20 cellular contexts compared by ENCODE assay signal in the genomic region with DNA sequence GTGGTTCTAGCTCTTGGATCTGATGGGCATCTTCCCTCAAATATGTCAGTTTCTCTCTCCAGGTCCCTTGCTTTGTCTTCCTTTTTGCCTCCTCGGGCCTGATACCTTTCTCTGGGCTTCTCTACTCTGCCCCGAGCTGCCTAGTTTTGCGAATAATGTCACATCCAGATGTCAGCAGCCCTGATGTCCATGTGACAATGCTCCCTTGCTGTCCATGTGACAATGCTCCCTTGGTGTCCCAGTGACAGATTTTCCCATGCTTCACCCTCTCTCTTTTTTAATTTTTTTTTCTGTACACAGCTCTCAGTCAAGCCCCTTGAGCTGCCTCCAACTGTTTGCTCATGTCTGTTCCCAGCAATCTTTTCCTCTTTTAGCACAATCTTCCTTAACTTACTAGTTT. TPM values are rescaled to one million over a fixed set of nuclear protein-coding genes. Genes with fewer than 3 reads are reported as not detected.
DNase-seq lines count a peak whose midpoint lies in the region; ATAC-seq and TF ChIP-seq lines count a peak whose summit lies in the region.
"Had no signal": no experiment of that assay in that cellular context is flagged by ENCODE, and none has a peak within 500 bp of the region (broad histone marks: within the 10 kb centered on the region; RNA-seq: fewer than 3 reads in every experiment).

No MANE protein-coding gene starts in this region.

- POLR2A ChIA-PET in CD4-positive, alpha-beta T cell (lab: Charles Lee), result no interaction called here

- CTCF ChIA-PET in CD4-positive, alpha-beta T cell (lab: Charles Lee), result no interaction called here
- CTCF ChIA-PET in mammary epithelial cell (lab: Charles Lee; ENCODE audit: low non-redundant PET), result no interaction called here

- H2AFZ ChIP-seq in GM23248 (no peak overlapping the region), mammary epithelial cell (ENCODE audit: low read depth, low read length) (no peak overlapping the region)
- H2AFZ ChIP-seq: parathyroid adenoma had no signal

- no peak overlapping the region for H3K4me3 Mint-ChIP-seq in CD4-positive, alpha-beta T cell
- H3K4me3 Mint-ChIP-seq: activated naive CD4-positive, alpha-beta T cell treated with anti-CD3 and anti-CD28 coated beads for 36 hours had no signal

- ATAC-seq in CD4-positive, alpha-beta T cell (ENCODE audit: poor library complexity), result no peak
- ATAC-seq in lower lobe of right lung (no peak), GM21576 (IDR thresholded peaks at IDR 0.05; ENCODE audit: unreplicated experiment) (no peak), HG03571 (IDR thresholded peaks at IDR 0.05; ENCODE audit: unreplicated experiment) (no peak)
- ATAC-seq: PC-3 had no signal

- no peaks in the 10 kb centered on the region for H4K20me1 ChIP-seq in GM23248 (ENCODE audit: insufficient read depth)
- no peaks in the 10 kb centered on the region for H4K20me1 ChIP-seq in mammary epithelial cell (ENCODE audit: insufficient read depth, low read length)

- H3K27me3 Mint-ChIP-seq in CD4-positive, alpha-beta T cell, result no peaks in the 10 kb centered on the region

- H3K4me1 Mint-ChIP-seq in CD4-positive, alpha-beta T cell (ENCODE audit: low read depth), result peaks cover 56% of the 10 kb centered on the region

- BruUV-seq in mammary epithelial cell (replicated peaks; lab: Mats Ljungman, UMichigan), result no TSS peak

- peaks cover 31% of the 10 kb centered on the region for H3K36me3 Mint-ChIP-seq in CD4-positive, alpha-beta T cell (ENCODE audit: low read depth)

- no peak overlapping the region for H3K4me3 ChIP-seq in ascending aorta
- H3K4me3 ChIP-seq in lower lobe of right lung, result no peak overlapping the region
- no peak overlapping the region for H3K4me3 ChIP-seq in skeletal muscle tissue (ENCODE audit: low read length in 3 of 3)
- no peak overlapping the region for H3K4me3 ChIP-seq in GM23248
- no peak overlapping the region for H3K4me3 ChIP-seq in mammary epithelial cell (replicated peaks in 1 of 3; ENCODE audit: insufficient read depth in 1 of 3, low read depth in 2 of 3, low read length in 3 of 3)
- H3K4me3 ChIP-seq: testis had no signal

- peaks cover 13 to 36% of the 10 kb centered on the region in 2 donors for H3K4me1 ChIP-seq in ascending aorta
- peaks cover 71% of the 10 kb centered on the region for H3K4me1 ChIP-seq in lower lobe of right lung
- H3K4me1 ChIP-seq in skeletal muscle tissue (ENCODE audit: control insufficient read depth in 3 of 3, insufficient read depth in 3 of 3, low read length in 3 of 3), result peaks cover 48 to 52% (median 52%) of the 10 kb centered on the region in 3 donors
- peaks cover 47% of the 10 kb centered on the region for H3K4me1 ChIP-seq in GM23248 (ENCODE audit: insufficient read depth)
- peaks cover 40% of the 10 kb centered on the region for H3K4me1 ChIP-seq in mammary epithelial cell (ENCODE audit: insufficient read depth, low read length)

- no peaks in the 10 kb centered on the region for H3K36me3 ChIP-seq in ascending aorta
- H3K36me3 ChIP-seq in lower lobe of right lung, result peaks cover 4% of the 10 kb centered on the region
- no peaks in the 10 kb centered on the region for H3K36me3 ChIP-seq in skeletal muscle tissue (ENCODE audit: control insufficient read depth in 3 of 3, insufficient read depth in 3 of 3, low read length in 3 of 3)
- no peaks in the 10 kb centered on the region for H3K36me3 ChIP-seq in GM23248 (ENCODE audit: low read depth)
- H3K36me3 ChIP-seq in mammary epithelial cell (ENCODE audit: insufficient read depth, low read length), result peaks cover 14% of the 10 kb centered on the region
- H3K36me3 ChIP-seq: brain microvascular endothelial cell, WERI-Rb-1 had no signal

- no peaks in the 10 kb centered on the region for H3K9me3 Mint-ChIP-seq in CD4-positive, alpha-beta T cell
- H3K9me3 Mint-ChIP-seq: activated naive CD4-positive, alpha-beta T cell treated with anti-CD3 and anti-CD28 coated beads for 36 hours had no signal

- dilution Hi-C loops in mammary epithelial cell (cut with HindIII; ENCODE audit: low sequenced_read_pairs), result no loop called here

- no peaks in the 10 kb centered on the region for H3K27me3 ChIP-seq in CD4-positive, alpha-beta T cell (ENCODE audit: control insufficient read depth, insufficient read depth, low read length)
- no peaks in the 10 kb centered on the region for H3K27me3 ChIP-seq in ascending aorta
- no peaks in the 10 kb centered on the region for H3K27me3 ChIP-seq in lower lobe of right lung (ENCODE audit: low read depth)
- no peaks in the 10 kb centered on the region for H3K27me3 ChIP-seq in skeletal muscle tissue (ENCODE audit: control insufficient read depth in 3 of 3, insufficient read depth in 3 of 3, low read length in 3 of 3)
- no peaks in the 10 kb centered on the region for H3K27me3 ChIP-seq in GM23248 (replicated peaks; ENCODE audit: insufficient read depth)
- H3K27me3 ChIP-seq in mammary epithelial cell (ENCODE audit: insufficient read depth, low read length), result no peaks in the 10 kb centered on the region
- H3K27me3 ChIP-seq: brain microvascular endothelial cell, testis had no signal

- intact Hi-C loops in CD4-positive, alpha-beta T cell (cut with DNase I, micrococcal nuclease), result no loop called here
- intact Hi-C loops in ascending aorta (cut with DNase I), result no loop called here
- intact Hi-C loops in lower lobe of right lung (cut with DNase I), result no loop called here
- intact Hi-C loops in mammary epithelial cell (cut with micrococcal nuclease), result no loop called here

- TF ChIP-seq CTCF in CD4-positive, alpha-beta T cell (IDR thresholded peaks at IDR 0.05), result no peak
- TF ChIP-seq CTCF in ascending aorta (IDR thresholded peaks at IDR 0.05) (no peak), lower lobe of right lung (IDR thresholded peaks at IDR 0.05) (no peak), mammary epithelial cell (conservative IDR thresholded peaks at IDR 0.05 in 1 of 2, IDR thresholded peaks at IDR 0.05 in 1 of 2; ENCODE audit: extremely low read depth in 1 of 2, insufficient read depth in 1 of 2, low read depth in 1 of 2, low read length in 2 of 2) (no peak)

- DNase-seq in CD4-positive, alpha-beta T cell, result no peak
- no peak for DNase-seq in ascending aorta (ENCODE audit: low spot score in 2 of 2)
- DNase-seq in lower lobe of right lung, result no peak
- no peak for DNase-seq in GM23248
- DNase-seq in mammary epithelial cell, result no peak
- DNase-seq: activated CD8-positive, alpha-beta memory T cell treated with anti-CD3 and anti-CD28 coated beads for 24 hours; activated naive CD4-positive, alpha-beta T cell treated with anti-CD3 and anti-CD28 coated beads for 36 hours; AML-193; brain microvascular endothelial cell; midbrain; NCI-H2081; NCI-H524 treated with DMSO at 0.1 percent for 48 hours; PC-3; stimulated activated CD4-positive, alpha-beta T cell treated with anti-CD3 and anti-CD28 coated beads, Interleukin-15, amount 100 ng/mL, for 24 hours; testis; WERI-Rb-1 had no signal

- WGBS in GM23248 (ENCODE audit: low coverage in 1 of 2, low lambda C conversion rate in 2 of 2, missing lambda C conversion rate in 2 of 2), 2 experiments, result 46 to 54% methylated on average over 3 of the region's 3 CpGs
- WGBS in mammary epithelial cell (ENCODE audit: low coverage, missing lambda C conversion rate), result 100% methylated on average over 3 of the region's 3 CpGs

- in situ Hi-C loops in GM23248 (cut with MboI), result no loop called here
- in situ Hi-C loops in mammary epithelial cell (cut with MboI; ENCODE audit: low sequenced_read_pairs in 2 of 2), result no loop called here

- H3K79me2 ChIP-seq in GM23248 (ENCODE audit: insufficient read depth) (peaks cover 91% of the 10 kb centered on the region), mammary epithelial cell (ENCODE audit: insufficient read depth, low read length) (peaks cover 92% of the 10 kb centered on the region)

- peaks cover 46% of the 10 kb centered on the region for H3F3A ChIP-seq in GM23248 (ENCODE audit: insufficient read depth)

- H3K9ac ChIP-seq in skeletal muscle tissue (ENCODE audit: low read depth in 1 of 3, low read length in 3 of 3), result no peak overlapping the region
- no peak overlapping the region for H3K9ac ChIP-seq in GM23248
- H3K9ac ChIP-seq in mammary epithelial cell (ENCODE audit: insufficient read depth, low read length), result no peak overlapping the region
- H3K9ac ChIP-seq: parathyroid adenoma had no signal

- no peak overlapping the region for H3K4me2 ChIP-seq in GM23248 (ENCODE audit: unreplicated experiment)
- H3K4me2 ChIP-seq in mammary epithelial cell (ENCODE audit: insufficient read depth, low read depth, low read length), result no peak overlapping the region

- no peaks in the 10 kb centered on the region for H3K9me2 ChIP-seq in GM23248 (ENCODE audit: insufficient read depth)

- peak overlapping the region; percentile 28 for H3K27ac Mint-ChIP-seq in CD4-positive, alpha-beta T cell
- H3K27ac Mint-ChIP-seq: activated naive CD4-positive, alpha-beta T cell treated with anti-CD3 and anti-CD28 coated beads for 36 hours had no signal

- no peak overlapping the region for H3K27ac ChIP-seq in CD4-positive, alpha-beta T cell (ENCODE audit: low read depth, low read length)
- H3K27ac ChIP-seq in ascending aorta (peak overlapping the region; percentile 20 to 48), lower lobe of right lung (peak overlapping the region; percentile 37), skeletal muscle tissue (ENCODE audit: low read depth, low read length) (peak overlapping the region; percentile 70), GM23248 (no peak overlapping the region), mammary epithelial cell (ENCODE audit: insufficient read depth, low read depth, low read length) (no peak overlapping the region)
- H3K27ac ChIP-seq: brain microvascular endothelial cell, parathyroid adenoma, testis, WERI-Rb-1 had no signal

- H3K9me3 ChIP-seq in CD4-positive, alpha-beta T cell (ENCODE audit: control insufficient read depth, low read length), result no peaks in the 10 kb centered on the region
- no peaks in the 10 kb centered on the region for H3K9me3 ChIP-seq in ascending aorta
- H3K9me3 ChIP-seq in lower lobe of right lung, result no peaks in the 10 kb centered on the region
- no peaks in the 10 kb centered on the region for H3K9me3 ChIP-seq in skeletal muscle tissue (ENCODE audit: control insufficient read depth in 3 of 3, low read length in 3 of 3)
- H3K9me3 ChIP-seq in GM23248 (ENCODE audit: low read depth), result no peaks in the 10 kb centered on the region
- H3K9me3 ChIP-seq in mammary epithelial cell (replicated peaks; ENCODE audit: insufficient read depth, low read length), result no peaks in the 10 kb centered on the region
- H3K9me3 ChIP-seq: testis had no signal

RNA-seq across cellular contexts. Expression of gene TRAF3IP2, which starts 6.4 kb away (rescaled TPM):
- 10 to 100 TPM; 23.6 to 24.8 TPM for total RNA-seq in CD4-positive, alpha-beta T cell
- 31.3 TPM for total RNA-seq in ascending aorta
- total RNA-seq in lower lobe of right lung, result 37.5 TPM
- 5.7 TPM for total RNA-seq in skeletal muscle tissue
- 28.7 and 40.2 TPM in 2 replicates for total RNA-seq in GM23248 (2014; rRNA removed; shearing (Covaris generic))
- 38.7 and 40.7 TPM in 2 replicates for polyA plus RNA-seq in GM23248 (2016; fragmentation: Nextera tagmentation; extraction: Ambion mirVana)
- 10 to 100 TPM; 65.8 to 82.2 TPM for total RNA-seq in mammary epithelial cell
- 63.3 TPM for polyA plus RNA-seq in mammary epithelial cell
- 40.0 TPM for polyA minus RNA-seq in mammary epithelial cell

Comparison
In these comparisons a context has a peak if more than half of its experiments do, and no peak if none do; other contexts are left out.
1. H3K27ac ChIP-seq: peak in ascending aorta (2 of 2), lower lobe of right lung (single experiment) and skeletal muscle tissue (single experiment); none in CD4-positive, alpha-beta T cell (single experiment), GM23248 (single experiment) and mammary epithelial cell (single experiment).